Comparison of ENCODE assay signal across 1 cellular context in genomic region chr3:44554626-44555592, GRCh38.
TF ChIP-seq lines count a peak whose summit lies in the region.

TSS of gene ZKSCAN7 (plus strand) at chr3:44555193. CDS start at chr3:44557048, 1,855 bp downstream.

TF ChIP-seq in SK-N-SH, 30 proteins besides CTCF, POLR2A, EP300 and RAD21 (continued from another document):
- TF ChIP-seq, protein P1, sequence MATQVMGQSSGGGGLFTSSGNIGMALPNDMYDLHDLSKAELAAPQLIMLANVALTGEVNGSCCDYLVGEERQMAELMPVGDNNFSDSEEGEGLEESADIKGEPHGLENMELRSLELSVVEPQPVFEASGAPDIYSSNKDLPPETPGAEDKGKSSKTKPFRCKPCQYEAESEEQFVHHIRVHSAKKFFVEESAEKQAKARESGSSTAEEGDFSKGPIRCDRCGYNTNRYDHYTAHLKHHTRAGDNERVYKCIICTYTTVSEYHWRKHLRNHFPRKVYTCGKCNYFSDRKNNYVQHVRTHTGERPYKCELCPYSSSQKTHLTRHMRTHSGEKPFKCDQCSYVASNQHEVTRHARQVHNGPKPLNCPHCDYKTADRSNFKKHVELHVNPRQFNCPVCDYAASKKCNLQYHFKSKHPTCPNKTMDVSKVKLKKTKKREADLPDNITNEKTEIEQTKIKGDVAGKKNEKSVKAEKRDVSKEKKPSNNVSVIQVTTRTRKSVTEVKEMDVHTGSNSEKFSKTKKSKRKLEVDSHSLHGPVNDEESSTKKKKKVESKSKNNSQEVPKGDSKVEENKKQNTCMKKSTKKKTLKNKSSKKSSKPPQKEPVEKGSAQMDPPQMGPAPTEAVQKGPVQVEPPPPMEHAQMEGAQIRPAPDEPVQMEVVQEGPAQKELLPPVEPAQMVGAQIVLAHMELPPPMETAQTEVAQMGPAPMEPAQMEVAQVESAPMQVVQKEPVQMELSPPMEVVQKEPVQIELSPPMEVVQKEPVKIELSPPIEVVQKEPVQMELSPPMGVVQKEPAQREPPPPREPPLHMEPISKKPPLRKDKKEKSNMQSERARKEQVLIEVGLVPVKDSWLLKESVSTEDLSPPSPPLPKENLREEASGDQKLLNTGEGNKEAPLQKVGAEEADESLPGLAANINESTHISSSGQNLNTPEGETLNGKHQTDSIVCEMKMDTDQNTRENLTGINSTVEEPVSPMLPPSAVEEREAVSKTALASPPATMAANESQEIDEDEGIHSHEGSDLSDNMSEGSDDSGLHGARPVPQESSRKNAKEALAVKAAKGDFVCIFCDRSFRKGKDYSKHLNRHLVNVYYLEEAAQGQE (IDR thresholded peaks at IDR 0.05; ENCODE audit: low read depth, low read length) = no peak
- TF ChIP-seq, protein P2, sequence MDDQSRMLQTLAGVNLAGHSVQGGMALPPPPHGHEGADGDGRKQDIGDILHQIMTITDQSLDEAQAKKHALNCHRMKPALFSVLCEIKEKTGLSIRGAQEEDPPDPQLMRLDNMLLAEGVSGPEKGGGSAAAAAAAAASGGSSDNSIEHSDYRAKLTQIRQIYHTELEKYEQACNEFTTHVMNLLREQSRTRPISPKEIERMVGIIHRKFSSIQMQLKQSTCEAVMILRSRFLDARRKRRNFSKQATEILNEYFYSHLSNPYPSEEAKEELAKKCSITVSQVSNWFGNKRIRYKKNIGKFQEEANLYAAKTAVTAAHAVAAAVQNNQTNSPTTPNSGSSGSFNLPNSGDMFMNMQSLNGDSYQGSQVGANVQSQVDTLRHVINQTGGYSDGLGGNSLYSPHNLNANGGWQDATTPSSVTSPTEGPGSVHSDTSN (IDR thresholded peaks at IDR 0.05) = no peak
- TF ChIP-seq ELF1 (IDR thresholded peaks at IDR 0.05) = peak; percentile 95
- no peak for TF ChIP-seq RFX5 (IDR thresholded peaks at IDR 0.05; ENCODE audit: low read length)
- peak; percentile 98 for TF ChIP-seq CHD2 (IDR thresholded peaks at IDR 0.05; ENCODE audit: low read length, partially characterized antibody)
- TF ChIP-seq MAX (IDR thresholded peaks at IDR 0.05; ENCODE audit: low read depth) = peak; percentile 83
- TF ChIP-seq GATA2 (CRISPR knock-in tag; IDR thresholded peaks at IDR 0.05) = no peak
- TF ChIP-seq SMC3 (IDR thresholded peaks at IDR 0.05; ENCODE audit: low read depth, low read length) = no peak
- no peak for TF ChIP-seq FOXM1 (IDR thresholded peaks at IDR 0.05; ENCODE audit: low read depth)
- TF ChIP-seq MEF2A (IDR thresholded peaks at IDR 0.05; ENCODE audit: borderline replicate concordance, low read depth) = no peak
- TF ChIP-seq NFIC (IDR thresholded peaks at IDR 0.05; ENCODE audit: borderline replicate concordance) = no peak
- TF ChIP-seq SIN3A (IDR thresholded peaks at IDR 0.05; ENCODE audit: borderline replicate concordance, low read depth, low read length) = no peak
- TF ChIP-seq RXRA (IDR thresholded peaks at IDR 0.05; ENCODE audit: borderline replicate concordance, low read depth) = no peak
- TF ChIP-seq MXI1 (IDR thresholded peaks at IDR 0.05; ENCODE audit: low read depth, low read length) = peak; percentile 66; the same call in 1 of the 2 replicates
- no peak for TF ChIP-seq FOXJ3 (CRISPR knock-in tag; IDR thresholded peaks at IDR 0.05)
- no peak for TF ChIP-seq FOSL2 (IDR thresholded peaks at IDR 0.05; ENCODE audit: borderline replicate concordance, low read depth)
- TF ChIP-seq USF2 (IDR thresholded peaks at IDR 0.05; ENCODE audit: borderline replicate concordance, low read depth, low read length) = no peak
- TF ChIP-seq ZBTB33 (IDR thresholded peaks at IDR 0.05; ENCODE audit: borderline replicate concordance, low read depth) = peak; percentile 58; the same call in 1 of the 2 replicates
